Comparison of ENCODE assay signal across 11 cellular contexts in the genomic region with DNA sequence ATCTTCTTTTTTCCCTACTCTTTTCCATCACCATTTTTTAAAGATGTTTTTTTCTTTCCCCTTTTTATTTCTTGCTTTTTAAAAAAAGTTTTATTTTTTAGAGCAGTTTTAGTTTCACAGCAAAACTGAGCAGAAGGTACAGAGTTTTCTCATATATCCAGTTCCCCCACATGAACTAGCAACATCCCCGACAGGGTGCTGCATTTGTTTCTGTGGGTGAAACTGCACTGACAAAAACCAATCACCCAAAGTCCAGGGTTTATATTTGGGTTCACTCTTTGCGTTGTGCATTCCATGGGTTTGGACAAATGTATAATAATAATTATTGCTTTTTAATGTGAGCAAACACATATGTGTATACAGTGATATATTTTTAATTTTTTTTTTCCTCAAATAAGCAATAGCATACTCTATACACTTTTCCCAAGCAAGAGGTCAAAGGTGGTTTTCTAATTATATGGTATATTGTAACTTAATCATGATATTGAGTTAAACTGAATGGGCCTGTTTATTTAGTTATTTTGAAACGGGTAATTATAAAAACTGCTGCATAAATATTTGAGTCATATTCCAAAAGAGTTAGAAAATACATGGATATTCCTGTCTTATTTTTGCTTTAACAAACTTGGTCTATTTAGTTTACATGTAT. TPM values are rescaled to one million over a fixed set of nuclear protein-coding genes. Genes with fewer than 3 reads are reported as not detected.
DNase-seq lines count a peak whose midpoint lies in the region; ATAC-seq and TF ChIP-seq lines count a peak whose summit lies in the region.
"Had no signal": no experiment of that assay in that cellular context is flagged by ENCODE, and none has a peak within 500 bp of the region (broad histone marks: within the 10 kb centered on the region; RNA-seq: fewer than 3 reads in every experiment).

No MANE protein-coding gene starts in this region.

- peaks cover 36% of the 10 kb centered on the region for H3K36me3 ChIP-seq in BLaER1
- H3K36me3 ChIP-seq in GM06990 (ENCODE audit: control insufficient read depth, insufficient read depth, low read length), result no peaks in the 10 kb centered on the region
- peaks cover 3% of the 10 kb centered on the region; the same call in 1 of the 2 replicates for H3K36me3 ChIP-seq in RWPE2 (ENCODE audit: low read depth)
- H3K36me3 ChIP-seq in mucosa of descending colon (ENCODE audit: low read depth), result no peaks in the 10 kb centered on the region
- H3K36me3 ChIP-seq: heart right ventricle had no signal

- H4K20me1 ChIP-seq in BLaER1, result peaks cover 34% of the 10 kb centered on the region

- intact Hi-C loops in mucosa of descending colon (cut with DNase I, micrococcal nuclease), result no loop called here
- intact Hi-C loops in left colon (cut with DNase I, micrococcal nuclease), result no loop called here

- DNase-seq in GM06990 (ENCODE audit: extremely low read depth, insufficient read length) (no peak), RWPE2 (ENCODE audit: low spot score) (no peak), foreskin keratinocyte (no peak), mucosa of descending colon (no peak), iPS-NIHi7 (ENCODE audit: extremely low spot score) (no peak), SW480 (ENCODE audit: low spot score) (no peak), left colon (no peak)
- DNase-seq: H9, heart right ventricle, Karpas-422 had no signal

- H3K9me3 ChIP-seq in BLaER1, result peaks cover 17% of the 10 kb centered on the region; the same call in 1 of the 2 replicates
- no peaks in the 10 kb centered on the region for H3K9me3 ChIP-seq in RWPE2 (ENCODE audit: severe bottlenecking)
- no peaks in the 10 kb centered on the region for H3K9me3 ChIP-seq in mucosa of descending colon
- H3K9me3 ChIP-seq: heart right ventricle had no signal

- no peaks in the 10 kb centered on the region for H3K27me3 ChIP-seq in BLaER1
- H3K27me3 ChIP-seq in GM06990 (replicated peaks; ENCODE audit: control insufficient read depth, insufficient read depth, low read length), result no peaks in the 10 kb centered on the region
- H3K27me3 ChIP-seq in RWPE2 (ENCODE audit: insufficient read depth, poor library complexity, severe bottlenecking), result no peaks in the 10 kb centered on the region
- H3K27me3 ChIP-seq in foreskin keratinocyte, result no peaks in the 10 kb centered on the region
- H3K27me3 ChIP-seq: heart right ventricle had no signal

- peak overlapping the region; percentile 91 for H3K27ac ChIP-seq in BLaER1
- peak overlapping the region; percentile 53 for H3K27ac ChIP-seq in RWPE2 (ENCODE audit: poor library complexity, severe bottlenecking)
- peak overlapping the region; percentile 47 for H3K27ac ChIP-seq in foreskin keratinocyte

- H3K9ac ChIP-seq in BLaER1, result peak overlapping the region; percentile 72

- TF ChIP-seq CTCF in GM06990 (IDR thresholded peaks at IDR 0.05; ENCODE audit: insufficient read depth, low read length, poor library complexity, severe bottlenecking), result no peak
- no peak for TF ChIP-seq CTCF in RWPE2 (IDR thresholded peaks at IDR 0.05; ENCODE audit: poor library complexity, severe bottlenecking)
- TF ChIP-seq CTCF in foreskin keratinocyte (conservative IDR thresholded peaks at IDR 0.05), result no peak
- TF ChIP-seq CTCF in mucosa of descending colon (IDR thresholded peaks at IDR 0.05), result no peak

- H3K4me3 ChIP-seq in BLaER1, result peak overlapping the region; percentile 57; the same call in 1 of the 2 replicates
- peak overlapping the region; percentile 46 for H3K4me3 ChIP-seq in GM06990 (replicated peaks; ENCODE audit: low read depth, low read length)
- H3K4me3 ChIP-seq in RWPE2 (ENCODE audit: severe bottlenecking), result no peak overlapping the region
- H3K4me3 ChIP-seq in mucosa of descending colon, result no peak overlapping the region

- H3K4me2 ChIP-seq in BLaER1, result peak overlapping the region; percentile 94

- H3K4me1 ChIP-seq in BLaER1 (peaks cover 100% of the 10 kb centered on the region), RWPE2 (ENCODE audit: insufficient read depth, poor library complexity, severe bottlenecking) (peaks cover 48% of the 10 kb centered on the region), foreskin keratinocyte (peaks cover 57% of the 10 kb centered on the region), mucosa of descending colon (ENCODE audit: low read depth) (peaks cover 51% of the 10 kb centered on the region)

- ATAC-seq in RWPE2 (ENCODE audit: low read depth) (no peak), foreskin keratinocyte (no peak), mucosa of descending colon (no peak), left colon (no peak)

RNA-seq across cellular contexts. Expression of gene NCK2, which starts 50.3 kb away (rescaled TPM):
- total RNA-seq in foreskin keratinocyte (46.0 and 66.3 TPM in 2 replicates), mucosa of descending colon (10 to 100 TPM; 52.2 to 66.4 (median 57.6) TPM), left colon (10 to 100 TPM; 51.8 to 76.6 TPM)
- polyA plus RNA-seq in foreskin keratinocyte, result 32.0 and 44.1 TPM in 2 replicates

Comparison
In these comparisons a context has a peak if more than half of its experiments do, and no peak if none do; other contexts are left out.
1. H3K4me3 ChIP-seq: peak in BLaER1 (single experiment) and GM06990 (single experiment); none in RWPE2 (single experiment) and mucosa of descending colon (single experiment).
2. Peak in every context shown above with its lines, with median percentiles within 50 percentile points of each other: H3K27ac ChIP-seq.